30 cellular contexts compared by ENCODE assay signal in the genomic region with DNA sequence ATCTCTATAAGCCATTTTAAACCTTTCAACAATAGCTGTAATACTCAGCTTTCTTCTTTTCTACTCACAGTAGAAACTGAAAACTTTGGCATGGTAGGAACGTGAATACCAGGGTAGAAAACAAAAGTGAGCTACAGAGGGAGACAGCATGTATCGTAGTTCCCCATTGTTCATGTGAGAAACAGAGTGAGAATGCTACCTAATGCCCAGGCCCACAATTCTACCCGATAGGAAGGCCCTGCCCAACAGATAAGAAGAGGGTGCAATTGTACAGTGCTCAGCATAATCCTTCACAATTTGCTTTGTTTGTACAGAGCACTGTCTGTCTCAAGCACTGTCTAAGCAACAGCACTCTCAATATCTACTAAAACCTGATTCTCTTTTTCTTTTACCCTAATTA.
DNase-seq lines count a peak whose midpoint lies in the region; ATAC-seq and TF ChIP-seq lines count a peak whose summit lies in the region.
"Had no signal": no experiment of that assay in that cellular context is flagged by ENCODE, and none has a peak within 500 bp of the region (broad histone marks: within the 10 kb centered on the region; RNA-seq: fewer than 3 reads in every experiment).

No MANE protein-coding gene starts in this region.

- H3K9me2 ChIP-seq in HCT116 (ENCODE audit: insufficient read depth) = no peaks in the 10 kb centered on the region

- H3K4me1 ChIP-seq in HCT116 (ENCODE audit: control insufficient read depth in 1 of 2, insufficient read depth in 2 of 2, low read length in 2 of 2) (peaks cover 0 to 7% of the 10 kb centered on the region in 2 experiments; a peak in 2 of 4 replicates), upper lobe of right lung (no peaks in the 10 kb centered on the region)
- H3K4me1 ChIP-seq: parathyroid adenoma, Peyer's patch, right lobe of liver, testis, uterus had no signal

- peak overlapping the region; percentile 87 for H3K4me2 ChIP-seq in HCT116 (ENCODE audit: low read length)

- peak overlapping the region; percentile 70 for H3K9ac ChIP-seq in HCT116 (ENCODE audit: low read length)
- H3K9ac ChIP-seq: parathyroid adenoma had no signal

- no peak for TF ChIP-seq POLR2A in HCT116 (IDR thresholded peaks at IDR 0.05; ENCODE audit: borderline replicate concordance, extremely low read depth, insufficient read depth, insufficient read length)

- DNase-seq in AG08396 (ENCODE audit: low spot score) (peak; percentile 12), HCT116 (ENCODE audit: low read depth, low spot score) (peak; percentile 4), WTC11 (ENCODE audit: low spot score) (no peak), nephron progenitor cell (no peak), upper lobe of right lung (no peak)
- DNase-seq in activated CD8-positive, alpha-beta memory T cell treated with anti-CD3 and anti-CD28 coated beads, Interleukin-2, amount 10 ng/mL, durations not matched to agents 7 days and 5 days = no peak
- DNase-seq in stimulated activated naive CD8-positive, alpha-beta T cell treated with anti-CD3 and anti-CD28 coated beads, Interleukin-15, Interleukin-2, amounts not matched to agents 100 U/mL and 50 U/mL, for 24 hours = no peak
- DNase-seq: 8988T; activated CD4-positive, alpha-beta T cell treated with anti-CD3 and anti-CD28 coated beads for 48 hours; activated naive CD4-positive, alpha-beta T cell; activated T-cell treated with anti-CD3 and anti-CD28 coated beads, Interleukin-2, amount 50 U/mL, for 72 hours; CD4-positive, alpha-beta memory T cell; DMS 273 treated with DMSO at 0.1 percent for 48 hours; midbrain; natural killer cell; NCI-H1694; NCI-H524 treated with DMSO at 0.1 percent for 48 hours; Peyer's patch; right lobe of liver; SIG-M5; stimulated activated CD4-positive, alpha-beta T cell treated with anti-CD3 and anti-CD28 coated beads, Interleukin-4, amount 100 ng/mL, for 4 hours; T-helper 9 cell; testis; uterus had no signal

- peak overlapping the region; percentile 49 to 65 for H3K4me3 ChIP-seq in HCT116 (replicated peaks in 1 of 2; ENCODE audit: low read depth in 1 of 2, low read length in 2 of 2)
- H3K4me3 ChIP-seq in upper lobe of right lung = no peak overlapping the region
- H3K4me3 ChIP-seq: Peyer's patch, right lobe of liver, testis, uterus had no signal

- BruUV-seq in HCT116 (replicated peaks; lab: Mats Ljungman, UMichigan) = no TSS peak

- RAD21 ChIA-PET in HCT116 (lab: Charles Lee; ENCODE audit: low non-redundant PET in 1 of 2, low total read pairs in 2 of 2, uncharacterized antibody in 2 of 2, unreplicated experiment in 2 of 2) = interaction anchor here in 1 of 2 experiments (1.2 kb wide), 1 partner anchor 136 kb away, joined by 3 read pairs; no protein-coding TSS in a partner anchor

- no peaks in the 10 kb centered on the region for H3K27me3 ChIP-seq in HCT116 (ENCODE audit: insufficient read depth, low read length)
- H3K27me3 ChIP-seq in upper lobe of right lung = no peaks in the 10 kb centered on the region
- H3K27me3 ChIP-seq: Peyer's patch, right lobe of liver, testis, uterus had no signal

- H3K36me3 ChIP-seq in HCT116 (ENCODE audit: control insufficient read depth in 1 of 2, insufficient read depth in 2 of 2, low read length in 2 of 2) (no peaks in the 10 kb centered on the region), upper lobe of right lung (no peaks in the 10 kb centered on the region)
- H3K36me3 ChIP-seq: Peyer's patch, right lobe of liver, uterus had no signal

- TF ChIP-seq RAD21 in HCT116 (IDR thresholded peaks at IDR 0.05; ENCODE audit: low read depth) = no peak

- H3K36me3 Mint-ChIP-seq in WTC11 (peaks cover 3% of the 10 kb centered on the region), nephron progenitor cell (ENCODE audit: low read depth) (no peaks in the 10 kb centered on the region)
- no peaks in the 10 kb centered on the region for H3K36me3 Mint-ChIP-seq in activated CD8-positive, alpha-beta memory T cell treated with anti-CD3 and anti-CD28 coated beads, Interleukin-2, amount 10 ng/mL, durations not matched to agents 7 days and 5 days
- H3K36me3 Mint-ChIP-seq: brain; CD4-positive, alpha-beta memory T cell; natural killer cell; stimulated activated memory B cell treated with anti-CD40 and anti-IgM and Interleukin-4, amounts not matched to agents 10 μg/mL and 1 μg/mL and 100 μg/mL, for 72 hours had no signal

- TF ChIP-seq CTCF in HCT116 (IDR thresholded peaks at IDR 0.05 in 2 of 3, conservative IDR thresholded peaks at IDR 0.05 in 1 of 3; ENCODE audit: borderline replicate concordance in 1 of 3, insufficient read depth in 1 of 3, low read depth in 2 of 3, low read length in 2 of 3) (no peak), WTC11 (IDR thresholded peaks at IDR 0.05) (no peak), nephron progenitor cell (IDR thresholded peaks at IDR 0.05) (no peak), upper lobe of right lung (IDR thresholded peaks at IDR 0.05) (no peak)

- no peaks in the 10 kb centered on the region; the same call in 1 of the 2 replicates for H3K79me2 ChIP-seq in HCT116 (ENCODE audit: insufficient read depth, low read length)
- H3K79me2 ChIP-seq: parathyroid adenoma had no signal

- H3K9me3 ChIP-seq in HCT116 (ENCODE audit: control insufficient read depth in 1 of 2, insufficient read depth in 1 of 2, low read depth in 1 of 2, low read length in 2 of 2) (no peaks in the 10 kb centered on the region), upper lobe of right lung (no peaks in the 10 kb centered on the region)
- H3K9me3 ChIP-seq: Peyer's patch, right lobe of liver, testis, uterus had no signal

- H4K20me1 ChIP-seq in HCT116 (ENCODE audit: insufficient read depth) = no peaks in the 10 kb centered on the region

- ATAC-seq in HCT116 (peak; percentile 86), WTC11 (peak; percentile 68; the same call in 1 of the 2 replicates), HG02588 (IDR thresholded peaks at IDR 0.05; ENCODE audit: unreplicated experiment) (no peak), upper lobe of right lung (no peak)
- no peak for ATAC-seq in activated CD8-positive, alpha-beta memory T cell treated with anti-CD3 and anti-CD28 coated beads, Interleukin-2, amount 10 ng/mL, durations not matched to agents 7 days and 5 days
- ATAC-seq in stimulated activated naive CD8-positive, alpha-beta T cell treated with anti-CD3 and anti-CD28 coated beads, Interleukin-15, Interleukin-2, amounts not matched to agents 100 U/mL and 50 U/mL, for 24 hours = no peak
- ATAC-seq: activated T-cell treated with anti-CD3 and anti-CD28 coated beads, Interleukin-2, amount 50 U/mL, for 72 hours; HepG2; natural killer cell; right lobe of liver; stimulated activated memory B cell treated with anti-CD40 and anti-IgM and Interleukin-4, amounts not matched to agents 10 μg/mL and 1 μg/mL and 100 μg/mL, for 72 hours had no signal

- peaks cover 31% of the 10 kb centered on the region for H3K4me1 Mint-ChIP-seq in WTC11
- peaks cover 53% of the 10 kb centered on the region for H3K4me1 Mint-ChIP-seq in nephron progenitor cell
- no peaks in the 10 kb centered on the region for H3K4me1 Mint-ChIP-seq in activated CD8-positive, alpha-beta memory T cell treated with anti-CD3 and anti-CD28 coated beads, Interleukin-2, amount 10 ng/mL, durations not matched to agents 7 days and 5 days
- H3K4me1 Mint-ChIP-seq: CD4-positive, alpha-beta memory T cell; natural killer cell; stimulated activated memory B cell treated with anti-CD40 and anti-IgM and Interleukin-4, amounts not matched to agents 10 μg/mL and 1 μg/mL and 100 μg/mL, for 72 hours had no signal

- H3K27ac Mint-ChIP-seq in WTC11 (peak overlapping the region; percentile 60; the same call in 1 of the 2 replicates), nephron progenitor cell (peak overlapping the region; percentile 42)
- H3K27ac Mint-ChIP-seq in activated CD8-positive, alpha-beta memory T cell treated with anti-CD3 and anti-CD28 coated beads, Interleukin-2, amount 10 ng/mL, durations not matched to agents 7 days and 5 days = no peak overlapping the region
- H3K27ac Mint-ChIP-seq: activated T-cell treated with anti-CD3 and anti-CD28 coated beads, Interleukin-2, amount 50 U/mL, for 72 hours; CD4-positive, alpha-beta memory T cell; natural killer cell; stimulated activated memory B cell treated with anti-CD40 and anti-IgM and Interleukin-4, amounts not matched to agents 10 μg/mL and 1 μg/mL and 100 μg/mL, for 72 hours had no signal

- 0 out of 2 replicates have a peak, but pooled peaks cover 4% of the 10 kb centered on the region for H3K9me3 Mint-ChIP-seq in WTC11
- peaks cover 11% of the 10 kb centered on the region for H3K9me3 Mint-ChIP-seq in nephron progenitor cell
- no peaks in the 10 kb centered on the region for H3K9me3 Mint-ChIP-seq in activated CD8-positive, alpha-beta memory T cell treated with anti-CD3 and anti-CD28 coated beads, Interleukin-2, amount 10 ng/mL, durations not matched to agents 7 days and 5 days (ENCODE audit: low read depth)
- H3K9me3 Mint-ChIP-seq: activated T-cell treated with anti-CD3 and anti-CD28 coated beads, Interleukin-2, amount 50 U/mL, for 72 hours; stimulated activated memory B cell treated with anti-CD40 and anti-IgM and Interleukin-4, amounts not matched to agents 10 μg/mL and 1 μg/mL and 100 μg/mL, for 72 hours had no signal

- CTCF ChIA-PET in HCT116 (lab: Charles Lee) = interaction anchor here (1.7 kb wide), 1 partner anchor 101 kb away, joined by 3 read pairs; no protein-coding TSS in a partner anchor
- CTCF ChIA-PET in WTC11 (lab: Charles Lee) = interaction anchor here (1.0 kb wide), 1 partner anchor 67 kb away, joined by 4 read pairs; no protein-coding TSS in a partner anchor
- CTCF ChIA-PET in activated CD8-positive, alpha-beta memory T cell treated with anti-CD3 and anti-CD28 coated beads, Interleukin-2, amount 10 ng/mL, durations not matched to agents 7 days and 5 days (lab: Charles Lee) = no interaction called here

- H3K4me3 Mint-ChIP-seq in WTC11 (peak overlapping the region; percentile 62), nephron progenitor cell (no peak overlapping the region)
- H3K4me3 Mint-ChIP-seq in activated CD8-positive, alpha-beta memory T cell treated with anti-CD3 and anti-CD28 coated beads, Interleukin-2, amount 10 ng/mL, durations not matched to agents 7 days and 5 days = no peak overlapping the region
- H3K4me3 Mint-ChIP-seq: activated T-cell treated with anti-CD3 and anti-CD28 coated beads, Interleukin-2, amount 50 U/mL, for 72 hours; brain; CD4-positive, alpha-beta memory T cell; natural killer cell; stimulated activated memory B cell treated with anti-CD40 and anti-IgM and Interleukin-4, amounts not matched to agents 10 μg/mL and 1 μg/mL and 100 μg/mL, for 72 hours had no signal

- H2AFZ ChIP-seq in HCT116 (ENCODE audit: low read depth, low read length, poor library complexity, severe bottlenecking) = peak overlapping the region; percentile 85
- H2AFZ ChIP-seq: parathyroid adenoma had no signal

- intact Hi-C loops in HCT116 (cut with micrococcal nuclease) (no loop called here), upper lobe of right lung (cut with DNase I) (no loop called here)

- H3K27me3 Mint-ChIP-seq in WTC11 (ENCODE audit: low read depth) = no peaks in the 10 kb centered on the region
- H3K27me3 Mint-ChIP-seq in nephron progenitor cell (ENCODE audit: low read depth, poor library complexity) = no peaks in the 10 kb centered on the region
- H3K27me3 Mint-ChIP-seq in activated CD8-positive, alpha-beta memory T cell treated with anti-CD3 and anti-CD28 coated beads, Interleukin-2, amount 10 ng/mL, durations not matched to agents 7 days and 5 days = no peaks in the 10 kb centered on the region
- H3K27me3 Mint-ChIP-seq: stimulated activated memory B cell treated with anti-CD40 and anti-IgM and Interleukin-4, amounts not matched to agents 10 μg/mL and 1 μg/mL and 100 μg/mL, for 72 hours had no signal

- peak overlapping the region; percentile 57 for H3K27ac ChIP-seq in HCT116 (ENCODE audit: low read depth, low read length)
- H3K27ac ChIP-seq in upper lobe of right lung = no peak overlapping the region
- H3K27ac ChIP-seq: parathyroid adenoma, Peyer's patch, right lobe of liver, testis, uterus, VCaP had no signal

- POLR2A ChIA-PET in HCT116 (lab: Charles Lee) = interaction anchor here (1.0 kb wide), 1 partner anchor 9 kb away, joined by 3 read pairs; no protein-coding TSS in a partner anchor
- POLR2A ChIA-PET in WTC11 (lab: Charles Lee) = no interaction called here

Comparison
In these comparisons a context has a peak if more than half of its experiments do, and no peak if none do; other contexts are left out.
1. DNase-seq: peak in AG08396 (single experiment) and HCT116 (single experiment); none in WTC11 (single experiment), nephron progenitor cell (single experiment), activated CD8-positive, alpha-beta memory T cell treated with anti-CD3 and anti-CD28 coated beads, Interleukin-2, amount 10 ng/mL, durations not matched to agents 7 days and 5 days (single experiment), stimulated activated naive CD8-positive, alpha-beta T cell treated with anti-CD3 and anti-CD28 coated beads, Interleukin-15, Interleukin-2, amounts not matched to agents 100 U/mL and 50 U/mL, for 24 hours (single experiment) and upper lobe of right lung (single experiment).
2. ATAC-seq: peak in HCT116 (single experiment) and WTC11 (single experiment); none in activated CD8-positive, alpha-beta memory T cell treated with anti-CD3 and anti-CD28 coated beads, Interleukin-2, amount 10 ng/mL, durations not matched to agents 7 days and 5 days (single experiment), HG02588 (single experiment), stimulated activated naive CD8-positive, alpha-beta T cell treated with anti-CD3 and anti-CD28 coated beads, Interleukin-15, Interleukin-2, amounts not matched to agents 100 U/mL and 50 U/mL, for 24 hours (single experiment) and upper lobe of right lung (single experiment).